In genomic region chr20:48667889-48668413, GRCh38 we compare ENCODE assay signal across 15 cellular contexts.
DNase-seq lines count a peak whose midpoint lies in the region; ATAC-seq, FAIRE-seq and TF ChIP-seq lines count a peak whose summit lies in the region.
"Had no signal": no experiment of that assay in that cellular context is flagged by ENCODE, and none has a peak within 500 bp of the region (broad histone marks: within the 10 kb centered on the region; RNA-seq: fewer than 3 reads in every experiment).

No MANE protein-coding gene starts in this region.

- DNase-seq in activated CD8-positive, alpha-beta memory T cell treated with anti-CD3 and anti-CD28 coated beads, Interleukin-2, amount 10 ng/mL, durations not matched to agents 7 days and 5 days: no peak
- no peak for DNase-seq in activated CD8-positive, alpha-beta memory T cell treated with anti-CD3 and anti-CD28 coated beads, Interleukin-2, amount 50 U/mL, for 48 hours
- DNase-seq in astrocyte (ENCODE audit: low read depth) (peak; percentile 24), substantia nigra (lab: John Stamatoyannopoulos, UW) (peak in 9 of 49 donors; percentile 34 to 80 (median 65)), OCI-LY7 (ENCODE audit: low spot score) (no peak)
- DNase-seq: activated naive CD4-positive, alpha-beta T cell treated with Interleukin-2 at 50 U/mL for 16 hours; KG1; mesendoderm; NCI-H2029; T-cell had no signal

- peaks cover 33% of the 10 kb centered on the region for H3K36me3 Mint-ChIP-seq in activated CD8-positive, alpha-beta memory T cell treated with anti-CD3 and anti-CD28 coated beads, Interleukin-2, amount 10 ng/mL, durations not matched to agents 7 days and 5 days
- H3K36me3 Mint-ChIP-seq in astrocyte (ENCODE audit: low read depth, unreplicated experiment): peaks cover 2% of the 10 kb centered on the region

- H4K20me1 ChIP-seq in astrocyte (ENCODE audit: insufficient read depth, low read length) (no peaks in the 10 kb centered on the region), OCI-LY7 (ENCODE audit: insufficient read depth, low read length) (no peaks in the 10 kb centered on the region)

- H3K36me3 ChIP-seq in astrocyte (ENCODE audit: insufficient read depth, low read length): no peaks in the 10 kb centered on the region
- H3K36me3 ChIP-seq in OCI-LY7 (ENCODE audit: insufficient read depth, low read length): no peaks in the 10 kb centered on the region

- no peak overlapping the region for H3K27ac ChIP-seq in astrocyte (ENCODE audit: low read depth, low read length)
- peak overlapping the region; percentile 77 for H3K27ac ChIP-seq in layer of hippocampus (ENCODE audit: low read depth, low read length)
- H3K27ac ChIP-seq in substantia nigra (ENCODE audit: low read depth, low read length, poor library complexity, severe bottlenecking): peak overlapping the region; percentile 84
- H3K27ac ChIP-seq in OCI-LY7 (ENCODE audit: low read depth, low read length, poor library complexity, severe bottlenecking): no peak overlapping the region
- H3K27ac ChIP-seq: psoas muscle, thoracic aorta had no signal

- POLR2A ChIA-PET in OCI-LY7 (lab: Charles Lee): no interaction called here

- no peaks in the 10 kb centered on the region for H3K27me3 ChIP-seq in astrocyte (ENCODE audit: insufficient read depth, low read length)
- no peaks in the 10 kb centered on the region for H3K27me3 ChIP-seq in layer of hippocampus (ENCODE audit: control insufficient read depth, insufficient read depth, low read length)

- FAIRE-seq in astrocyte (lab: Jason Lieb, UNC): no peak

- peak overlapping the region; percentile 9 for H3K27ac Mint-ChIP-seq in activated CD8-positive, alpha-beta memory T cell treated with anti-CD3 and anti-CD28 coated beads, Interleukin-2, amount 10 ng/mL, durations not matched to agents 7 days and 5 days
- no peak overlapping the region for H3K27ac Mint-ChIP-seq in astrocyte (ENCODE audit: unreplicated experiment)
- H3K27ac Mint-ChIP-seq: T-cell had no signal

- H3K79me2 ChIP-seq in astrocyte (ENCODE audit: insufficient read depth, low read length) (no peaks in the 10 kb centered on the region), OCI-LY7 (ENCODE audit: insufficient read depth, low read depth, low read length) (no peaks in the 10 kb centered on the region)

- no peaks in the 10 kb centered on the region for H3K9me3 Mint-ChIP-seq in activated CD8-positive, alpha-beta memory T cell treated with anti-CD3 and anti-CD28 coated beads, Interleukin-2, amount 10 ng/mL, durations not matched to agents 7 days and 5 days (ENCODE audit: low read depth)
- H3K9me3 Mint-ChIP-seq in astrocyte (ENCODE audit: unreplicated experiment): no peaks in the 10 kb centered on the region
- H3K9me3 Mint-ChIP-seq: T-cell had no signal

- H3K4me1 ChIP-seq in astrocyte (ENCODE audit: insufficient read depth, low read length) (peaks cover 10% of the 10 kb centered on the region), OCI-LY7 (ENCODE audit: insufficient read depth, low read length, poor library complexity, severe bottlenecking) (no peaks in the 10 kb centered on the region)
- H3K4me1 ChIP-seq: psoas muscle had no signal

- no peaks in the 10 kb centered on the region for H3K9me3 ChIP-seq in astrocyte (ENCODE audit: insufficient read depth, low read depth, low read length)
- H3K9me3 ChIP-seq in OCI-LY7 (ENCODE audit: low read length): no peaks in the 10 kb centered on the region
- H3K9me3 ChIP-seq: psoas muscle, thoracic aorta had no signal

- H3K4me2 ChIP-seq in astrocyte (ENCODE audit: low read length) (peak overlapping the region; percentile 10), OCI-LY7 (ENCODE audit: low read length) (no peak overlapping the region)

- no TSS peak for BruUV-seq in OCI-LY7 (replicated peaks; lab: Mats Ljungman, UMichigan)

- intact Hi-C loops in OCI-LY7 (cut with micrococcal nuclease; ENCODE audit: unreplicated experiment): no loop called here

- peaks cover 2% of the 10 kb centered on the region for H3K4me1 Mint-ChIP-seq in activated CD8-positive, alpha-beta memory T cell treated with anti-CD3 and anti-CD28 coated beads, Interleukin-2, amount 10 ng/mL, durations not matched to agents 7 days and 5 days
- no peaks in the 10 kb centered on the region for H3K4me1 Mint-ChIP-seq in astrocyte (ENCODE audit: low read depth, unreplicated experiment)

- CTCF ChIA-PET in activated CD8-positive, alpha-beta memory T cell treated with anti-CD3 and anti-CD28 coated beads, Interleukin-2, amount 10 ng/mL, durations not matched to agents 7 days and 5 days (lab: Charles Lee): no interaction called here
- CTCF ChIA-PET in OCI-LY7 (lab: Charles Lee; ENCODE audit: unreplicated experiment): no interaction called here

- H2AFZ ChIP-seq in astrocyte (ENCODE audit: low read depth, low read length) (no peak overlapping the region), OCI-LY7 (ENCODE audit: low read length) (no peak overlapping the region)

- H3K27me3 Mint-ChIP-seq in activated CD8-positive, alpha-beta memory T cell treated with anti-CD3 and anti-CD28 coated beads, Interleukin-2, amount 10 ng/mL, durations not matched to agents 7 days and 5 days: no peaks in the 10 kb centered on the region
- H3K27me3 Mint-ChIP-seq in astrocyte (ENCODE audit: low read depth, unreplicated experiment): peaks cover 25% of the 10 kb centered on the region
- H3K27me3 Mint-ChIP-seq: T-cell had no signal

- H3K9ac ChIP-seq in astrocyte (ENCODE audit: low read length): no peak overlapping the region

- H3K4me3 Mint-ChIP-seq in activated CD8-positive, alpha-beta memory T cell treated with anti-CD3 and anti-CD28 coated beads, Interleukin-2, amount 10 ng/mL, durations not matched to agents 7 days and 5 days: no peak overlapping the region
- no peak overlapping the region for H3K4me3 Mint-ChIP-seq in astrocyte (ENCODE audit: unreplicated experiment)
- H3K4me3 Mint-ChIP-seq: T-cell had no signal

- TF ChIP-seq CTCF in astrocyte (IDR thresholded peaks at IDR 0.05; ENCODE audit: insufficient read depth, low read depth, low read length): no peak
- TF ChIP-seq CTCF in OCI-LY7 (conservative IDR thresholded peaks at IDR 0.05; ENCODE audit: low read length): no peak

- no peaks in the 10 kb centered on the region for H3K9me2 ChIP-seq in OCI-LY7 (ENCODE audit: insufficient read depth, low read length)

- no peak for ATAC-seq in activated CD8-positive, alpha-beta memory T cell treated with anti-CD3 and anti-CD28 coated beads, Interleukin-2, amount 10 ng/mL, durations not matched to agents 7 days and 5 days
- ATAC-seq in GM18502 (IDR thresholded peaks at IDR 0.05; ENCODE audit: poor library complexity, unreplicated experiment): no peak
- no peak for ATAC-seq in HG03432 (IDR thresholded peaks at IDR 0.05; ENCODE audit: unreplicated experiment)
- ATAC-seq: T-cell had no signal

- no peak overlapping the region for H3K4me3 ChIP-seq in astrocyte (ENCODE audit: insufficient read depth, low read depth, low read length)
- no peak overlapping the region for H3K4me3 ChIP-seq in OCI-LY7 (ENCODE audit: low read depth, low read length, poor library complexity, severe bottlenecking)
- H3K4me3 ChIP-seq: psoas muscle, thoracic aorta had no signal

Comparison
In these comparisons a context has a peak if more than half of its experiments do, and no peak if none do; other contexts are left out.
1. H3K27ac ChIP-seq: peak in layer of hippocampus (single experiment) and substantia nigra (single experiment); none in astrocyte (single experiment) and OCI-LY7 (single experiment).